8 cellular contexts compared by ENCODE assay signal in genomic region chr7:47819054-47819920, GRCh38.
DNase-seq lines count a peak whose midpoint lies in the region; ATAC-seq and TF ChIP-seq lines count a peak whose summit lies in the region.

No MANE protein-coding gene starts in this region.

- H3K27ac Mint-ChIP-seq in chondrocyte (ENCODE audit: unreplicated experiment) = peak overlapping the region; percentile 80

- no peaks in the 10 kb centered on the region for H3K9me3 Mint-ChIP-seq in chondrocyte (ENCODE audit: low read depth)

- H3K4me3 Mint-ChIP-seq in chondrocyte (ENCODE audit: unreplicated experiment) = no peak overlapping the region

- ATAC-seq in GM18511 (IDR thresholded peaks at IDR 0.05; ENCODE audit: unreplicated experiment) (peak; percentile 76), left lobe of liver (peak; percentile 94), GM19328 (IDR thresholded peaks at IDR 0.05; ENCODE audit: unreplicated experiment) (no peak)

- H3K36me3 Mint-ChIP-seq in chondrocyte (ENCODE audit: low read depth) = no peaks in the 10 kb centered on the region

- peak; percentile 98 for TF ChIP-seq CTCF in chondrocyte (IDR thresholded peaks at IDR 0.05)

- no peaks in the 10 kb centered on the region for H3K27me3 Mint-ChIP-seq in chondrocyte (ENCODE audit: low read depth)

- DNase-seq in AG20443 (ENCODE audit: low spot score) (peak; percentile 84), NCI-H1048 (lab: John Stamatoyannopoulos, UW) (peak; percentile 28), T1000 (lab: John Stamatoyannopoulos, UW) (peak; percentile 47), chondrocyte (ENCODE audit: low spot score) (no peak), left lobe of liver (ENCODE audit: low spot score) (peak; percentile 66)
- peak; percentile 34 to 37 for DNase-seq in stimulated activated CD8-positive, alpha-beta memory T cell treated with anti-CD3 and anti-CD28 coated beads, Interleukin-2, amount 100 ng/mL, for 48 hours (ENCODE audit: low read depth in 2 of 2)

- peaks cover 42% of the 10 kb centered on the region for H3K4me1 Mint-ChIP-seq in chondrocyte (ENCODE audit: low read depth)
